ENCODE assay signal across 7 cellular contexts in the genomic region with DNA sequence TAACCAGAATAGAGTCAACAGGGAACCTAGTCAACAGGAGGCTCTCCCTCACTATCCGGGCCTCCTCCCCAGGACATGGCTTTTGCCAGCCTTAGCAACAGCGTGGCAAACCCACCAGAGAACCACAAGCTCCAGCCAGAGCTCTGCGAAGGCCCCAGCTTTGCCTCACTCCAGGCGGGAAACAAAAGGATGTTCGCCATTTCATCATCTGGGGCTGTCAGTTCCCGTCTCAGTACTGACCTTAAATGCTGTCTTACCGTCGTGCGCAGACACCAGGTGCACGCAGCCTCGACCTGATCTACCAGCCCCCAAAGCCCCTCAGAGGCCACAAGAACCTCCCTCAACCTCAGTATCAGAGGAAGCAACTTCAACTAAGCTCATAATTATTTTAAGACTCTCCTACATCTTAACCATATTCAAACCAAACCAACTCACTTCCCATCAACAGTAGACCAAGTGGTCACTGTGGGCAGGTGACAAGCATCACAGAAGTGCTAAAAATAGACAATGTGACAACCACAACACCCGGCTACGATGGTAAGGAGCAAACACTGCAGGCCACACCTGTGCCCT.
A peak's percentile ranks its signal among the peaks of the same experiment; 100 is the strongest.
DNase-seq lines count a peak whose midpoint lies in the region; ATAC-seq and TF ChIP-seq lines count a peak whose summit lies in the region.

No MANE protein-coding gene starts in this region.

- no peak overlapping the region for H3K27ac Mint-ChIP-seq in osteocyte (ENCODE audit: unreplicated experiment)
- no peak overlapping the region for H3K27ac Mint-ChIP-seq in progenitor cell of endocrine pancreas

- H3K27me3 ChIP-seq in SU-DHL-6 (ENCODE audit: low read length) (no peaks in the 10 kb centered on the region), psoas muscle (ENCODE audit: insufficient read depth in 3 of 3, low read length in 2 of 3) (no peaks in the 10 kb centered on the region)

- H3K27ac ChIP-seq in SU-DHL-6 (ENCODE audit: low read depth, low read length) (peak overlapping the region; percentile 81), psoas muscle (peak overlapping the region; percentile 55)

- DNase-seq in psoas muscle (peak in 1 of 2 donors; percentile 21), osteocyte (ENCODE audit: extremely low spot score, unreplicated experiment) (no peak), progenitor cell of endocrine pancreas (ENCODE audit: low spot score, unreplicated experiment) (no peak)

- peak overlapping the region; percentile 40 for H3K9ac ChIP-seq in SU-DHL-6 (ENCODE audit: low read length)

- H3K4me1 Mint-ChIP-seq in osteocyte (ENCODE audit: unreplicated experiment): no peaks in the 10 kb centered on the region
- H3K4me1 Mint-ChIP-seq in progenitor cell of endocrine pancreas (ENCODE audit: low read depth): peaks cover 1% of the 10 kb centered on the region

- peaks cover 39% of the 10 kb centered on the region for H3K4me1 ChIP-seq in psoas muscle

- no peaks in the 10 kb centered on the region for H3K79me2 ChIP-seq in SU-DHL-6 (ENCODE audit: insufficient read depth, low read length)

- H3K9me3 Mint-ChIP-seq in osteocyte (ENCODE audit: unreplicated experiment) (no peaks in the 10 kb centered on the region), progenitor cell of endocrine pancreas (ENCODE audit: low read depth) (no peaks in the 10 kb centered on the region)

- H3K36me3 ChIP-seq in SU-DHL-6 (ENCODE audit: low read length) (no peaks in the 10 kb centered on the region), psoas muscle (ENCODE audit: insufficient read depth in 1 of 2, low read depth in 1 of 2) (no peaks in the 10 kb centered on the region)

- no peaks in the 10 kb centered on the region for H4K20me1 ChIP-seq in SU-DHL-6 (ENCODE audit: low read depth, low read length)

- H3K4me3 Mint-ChIP-seq in osteocyte (ENCODE audit: unreplicated experiment) (no peak overlapping the region), progenitor cell of endocrine pancreas (ENCODE audit: low read depth) (no peak overlapping the region)

- 59 to 70% (median 64%) methylated on average over 13 of the region's 13 CpGs for WGBS in psoas muscle, 3 donors

- intact Hi-C loops in psoas muscle (cut with DNase I): no loop called here

- H3K27me3 Mint-ChIP-seq in osteocyte (ENCODE audit: unreplicated experiment) (no peaks in the 10 kb centered on the region), progenitor cell of endocrine pancreas (no peaks in the 10 kb centered on the region)

- ATAC-seq in GM19025 (IDR thresholded peaks at IDR 0.05; ENCODE audit: low read depth, unreplicated experiment) (peak; percentile 66), HG02763 (IDR thresholded peaks at IDR 0.05; ENCODE audit: unreplicated experiment) (peak; percentile 67), psoas muscle (peak in 3 of 4 donors; percentile 53 to 83 (median 53)), SK-N-SH treated with all-trans-retinoic acid at 6 μM for 48 hours (no peak)

- peaks cover 19% of the 10 kb centered on the region for H3F3A ChIP-seq in SU-DHL-6 (ENCODE audit: insufficient read depth)

- H3K36me3 Mint-ChIP-seq in osteocyte (ENCODE audit: unreplicated experiment) (no peaks in the 10 kb centered on the region), progenitor cell of endocrine pancreas (ENCODE audit: insufficient read depth) (peaks cover 3% of the 10 kb centered on the region)

- peak overlapping the region; percentile 47 for H3K4me2 ChIP-seq in SU-DHL-6 (ENCODE audit: low read depth, low read length, poor library complexity, severe bottlenecking)

- no peak overlapping the region for H2AFZ ChIP-seq in SU-DHL-6 (ENCODE audit: low read depth, low read length, severe bottlenecking)

- H3K9me2 ChIP-seq in SU-DHL-6 (replicated peaks; ENCODE audit: insufficient read depth, low read length): no peaks in the 10 kb centered on the region

- no peak for TF ChIP-seq CTCF in SU-DHL-6 (IDR thresholded peaks at IDR 0.05; ENCODE audit: insufficient read depth, low read length, poor library complexity, severe bottlenecking)
- no peak for TF ChIP-seq CTCF in psoas muscle (IDR thresholded peaks at IDR 0.05)
- no peak for TF ChIP-seq CTCF in osteocyte (IDR thresholded peaks at IDR 0.05)
- no peak for TF ChIP-seq CTCF in progenitor cell of endocrine pancreas (IDR thresholded peaks at IDR 0.05; ENCODE audit: unreplicated experiment)

- H3K9me3 ChIP-seq in SU-DHL-6 (ENCODE audit: insufficient read depth, low read length) (no peaks in the 10 kb centered on the region), psoas muscle (no peaks in the 10 kb centered on the region)

- H3K4me3 ChIP-seq in SU-DHL-6 (ENCODE audit: insufficient read depth, low read length, poor library complexity, severe bottlenecking) (peak overlapping the region; percentile 9), psoas muscle (no peak overlapping the region)

TF ChIP-seq in SK-N-SH treated with all-trans-retinoic acid at 6 μM for 48 hours, 23 proteins besides CTCF, POLR2A, EP300 and RAD21:
- no peak for TF ChIP-seq TCF4 (CRISPR knock-in tag; IDR thresholded peaks at IDR 0.05; ENCODE audit: borderline replicate concordance)
- no peak for TF ChIP-seq ZC3H10 (CRISPR knock-in tag; IDR thresholded peaks at IDR 0.05)
- TF ChIP-seq, protein P1, sequence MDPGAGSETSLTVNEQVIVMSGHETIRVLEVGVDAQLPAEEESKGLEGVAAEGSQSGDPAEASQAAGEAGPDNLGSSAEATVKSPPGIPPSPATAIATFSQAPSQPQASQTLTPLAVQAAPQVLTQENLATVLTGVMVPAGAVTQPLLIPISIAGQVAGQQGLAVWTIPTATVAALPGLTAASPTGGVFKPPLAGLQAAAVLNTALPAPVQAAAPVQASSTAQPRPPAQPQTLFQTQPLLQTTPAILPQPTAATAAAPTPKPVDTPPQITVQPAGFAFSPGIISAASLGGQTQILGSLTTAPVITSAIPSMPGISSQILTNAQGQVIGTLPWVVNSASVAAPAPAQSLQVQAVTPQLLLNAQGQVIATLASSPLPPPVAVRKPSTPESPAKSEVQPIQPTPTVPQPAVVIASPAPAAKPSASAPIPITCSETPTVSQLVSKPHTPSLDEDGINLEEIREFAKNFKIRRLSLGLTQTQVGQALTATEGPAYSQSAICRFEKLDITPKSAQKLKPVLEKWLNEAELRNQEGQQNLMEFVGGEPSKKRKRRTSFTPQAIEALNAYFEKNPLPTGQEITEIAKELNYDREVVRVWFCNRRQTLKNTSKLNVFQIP (CRISPR knock-in tag; IDR thresholded peaks at IDR 0.05; ENCODE audit: borderline replicate concordance, low read depth): no peak
- TF ChIP-seq ZFP3 (CRISPR knock-in tag; IDR thresholded peaks at IDR 0.05): no peak
- TF ChIP-seq BACH2 (CRISPR knock-in tag; IDR thresholded peaks at IDR 0.05; ENCODE audit: borderline replicate concordance): no peak
- TF ChIP-seq ZNF565 (CRISPR knock-in tag; conservative IDR thresholded peaks at IDR 0.05; ENCODE audit: low read depth): no peak
- no peak for TF ChIP-seq ZNF70 (CRISPR knock-in tag; IDR thresholded peaks at IDR 0.05)
- TF ChIP-seq, protein P2, sequence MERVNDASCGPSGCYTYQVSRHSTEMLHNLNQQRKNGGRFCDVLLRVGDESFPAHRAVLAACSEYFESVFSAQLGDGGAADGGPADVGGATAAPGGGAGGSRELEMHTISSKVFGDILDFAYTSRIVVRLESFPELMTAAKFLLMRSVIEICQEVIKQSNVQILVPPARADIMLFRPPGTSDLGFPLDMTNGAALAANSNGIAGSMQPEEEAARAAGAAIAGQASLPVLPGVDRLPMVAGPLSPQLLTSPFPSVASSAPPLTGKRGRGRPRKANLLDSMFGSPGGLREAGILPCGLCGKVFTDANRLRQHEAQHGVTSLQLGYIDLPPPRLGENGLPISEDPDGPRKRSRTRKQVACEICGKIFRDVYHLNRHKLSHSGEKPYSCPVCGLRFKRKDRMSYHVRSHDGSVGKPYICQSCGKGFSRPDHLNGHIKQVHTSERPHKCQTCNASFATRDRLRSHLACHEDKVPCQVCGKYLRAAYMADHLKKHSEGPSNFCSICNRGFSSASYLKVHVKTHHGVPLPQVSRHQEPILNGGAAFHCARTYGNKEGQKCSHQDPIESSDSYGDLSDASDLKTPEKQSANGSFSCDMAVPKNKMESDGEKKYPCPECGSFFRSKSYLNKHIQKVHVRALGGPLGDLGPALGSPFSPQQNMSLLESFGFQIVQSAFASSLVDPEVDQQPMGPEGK (CRISPR knock-in tag; IDR thresholded peaks at IDR 0.05; ENCODE audit: borderline replicate concordance): no peak
- TF ChIP-seq ZFP30 (CRISPR knock-in tag; IDR thresholded peaks at IDR 0.05): no peak
- no peak for TF ChIP-seq SNAI2 (CRISPR knock-in tag; IDR thresholded peaks at IDR 0.05)
- TF ChIP-seq ESRRG (CRISPR knock-in tag; IDR thresholded peaks at IDR 0.05): no peak
